In genomic region chr15:67072442-67072841, GRCh38 we compare ENCODE assay signal across 18 cellular contexts. TPM values are rescaled to one million over a fixed set of nuclear protein-coding genes. Genes with fewer than 3 reads are reported as not detected.
DNase-seq lines count a peak whose midpoint lies in the region; ATAC-seq and TF ChIP-seq lines count a peak whose summit lies in the region.
"Had no signal": no experiment of that assay in that cellular context is flagged by ENCODE, and none has a peak within 500 bp of the region (broad histone marks: within the 10 kb centered on the region; RNA-seq: fewer than 3 reads in every experiment).

No MANE protein-coding gene starts in this region.

- H3K27ac ChIP-seq in ACC112 (ENCODE audit: low read depth, low read length) (peak overlapping the region; percentile 70; the same call in 1 of the 2 replicates), sigmoid colon (no peak overlapping the region)
- H3K27ac ChIP-seq: KMS-11, prostate gland, tibial nerve had no signal

- H3K4me3 Mint-ChIP-seq in T-helper 17 cell (peak overlapping the region; percentile 74), memory B cell (no peak overlapping the region), endothelial cell (ENCODE audit: unreplicated experiment) (no peak overlapping the region)

- DNase-seq in Caki2 (ENCODE audit: low read depth) (peak; percentile 59), T-helper 17 cell (no peak), memory B cell (ENCODE audit: low spot score in 2 of 2) (no peak), endothelial cell (ENCODE audit: low spot score) (no peak), sigmoid colon (no peak)
- DNase-seq: activated naive CD4-positive, alpha-beta T cell treated with anti-CD3 and anti-CD28 coated beads, Interleukin-2, amount 50 U/mL, for 16 hours; BE2C; central memory CD4-positive, alpha-beta T cell; islet precursor cell; mucosa of descending colon; NCI-H146; NCI-H446 had no signal

- H3K27me3 ChIP-seq in ACC112 (ENCODE audit: insufficient read depth, low read length) (no peaks in the 10 kb centered on the region), sigmoid colon (no peaks in the 10 kb centered on the region)
- H3K27me3 ChIP-seq: BE2C, tibial nerve had no signal

- TF ChIP-seq CTCF in endothelial cell (IDR thresholded peaks at IDR 0.05; ENCODE audit: unreplicated experiment) (no peak), sigmoid colon (IDR thresholded peaks at IDR 0.05) (no peak)

- H3K9me3 ChIP-seq in T-helper 17 cell (ENCODE audit: control insufficient read depth, low read length, poor library complexity, severe bottlenecking) (no peaks in the 10 kb centered on the region), sigmoid colon (no peaks in the 10 kb centered on the region)
- H3K9me3 ChIP-seq: BE2C, mucosa of descending colon, prostate gland, tibial nerve had no signal

- H3K4me1 ChIP-seq in ACC112 (ENCODE audit: control insufficient read depth, insufficient read depth, low read length, unreplicated experiment) (peaks cover 78% of the 10 kb centered on the region), sigmoid colon (peaks cover 0 to 92% (median 56%) of the 10 kb centered on the region in 4 donors)
- H3K4me1 ChIP-seq: BE2C had no signal

- H3K9me3 Mint-ChIP-seq in memory B cell (no peaks in the 10 kb centered on the region), endothelial cell (ENCODE audit: unreplicated experiment) (no peaks in the 10 kb centered on the region)

- TF ChIP-seq POLR2A in sigmoid colon (IDR thresholded peaks at IDR 0.05) = no peak

- H3K36me3 Mint-ChIP-seq in T-helper 17 cell (ENCODE audit: low read depth) (no peaks in the 10 kb centered on the region), memory B cell (peaks cover 22% of the 10 kb centered on the region), endothelial cell (ENCODE audit: low read depth, unreplicated experiment) (no peaks in the 10 kb centered on the region)

- no peak overlapping the region for H3K4me3 ChIP-seq in ACC112 (ENCODE audit: low read depth, low read length)
- no peak overlapping the region for H3K4me3 ChIP-seq in sigmoid colon
- H3K4me3 ChIP-seq: mucosa of descending colon, prostate gland, tibial nerve had no signal

- H3K27ac Mint-ChIP-seq in T-helper 17 cell (peak overlapping the region; percentile 86), memory B cell (peak overlapping the region; percentile 64), endothelial cell (ENCODE audit: unreplicated experiment) (no peak overlapping the region)

- H3K4me1 Mint-ChIP-seq in T-helper 17 cell (peaks cover 69% of the 10 kb centered on the region), memory B cell (peaks cover 69% of the 10 kb centered on the region), endothelial cell (ENCODE audit: unreplicated experiment) (peaks cover 14% of the 10 kb centered on the region)

- WGBS in sigmoid colon, 2 donors = 60 to 71% methylated on average over 1 of the region's 1 CpG

- in situ Hi-C loops in Caki2 (cut with HindIII; ENCODE audit: low pct_unique_long_range_greater_than_20kb, low sequenced_read_pairs) = no loop called here

- H3K79me2 ChIP-seq in ACC112 (ENCODE audit: control insufficient read depth, insufficient read depth, low read length, unreplicated experiment) = peaks cover 95% of the 10 kb centered on the region

- intact Hi-C loops in sigmoid colon (cut with DNase I) = no loop called here

- ATAC-seq in T-helper 17 cell (no peak), memory B cell (ENCODE audit: low read depth) (no peak), GM21717 (IDR thresholded peaks at IDR 0.05; ENCODE audit: unreplicated experiment) (no peak), GM21529 (IDR thresholded peaks at IDR 0.05; ENCODE audit: unreplicated experiment) (no peak)
- ATAC-seq: mucosa of descending colon had no signal

- TF ChIP-seq EP300 in sigmoid colon (IDR thresholded peaks at IDR 0.05) = no peak

- H3K27me3 Mint-ChIP-seq in T-helper 17 cell (no peaks in the 10 kb centered on the region), memory B cell (no peaks in the 10 kb centered on the region), endothelial cell (ENCODE audit: unreplicated experiment) (peaks cover 4% of the 10 kb centered on the region)

- H2AFZ ChIP-seq in ACC112 (ENCODE audit: low read length, unreplicated experiment) = no peak overlapping the region

- H3K36me3 ChIP-seq in ACC112 (ENCODE audit: insufficient read depth, low read length) (peaks cover 22% of the 10 kb centered on the region), sigmoid colon (no peaks in the 10 kb centered on the region)
- H3K36me3 ChIP-seq: BE2C, prostate gland had no signal

RNA-seq across cellular contexts. Expression of gene SMAD3, which starts 7.0 kb away (rescaled TPM):
- total RNA-seq in Caki2 (2014; rRNA removed; shearing (Covaris generic); ENCODE audit: low replicate concordance) = 26.4 and 31.4 TPM in 2 replicates
- total RNA-seq in T-helper 17 cell (10 to 100 TPM; 79.8 to 82.9 TPM), endothelial cell (ENCODE audit: unreplicated experiment) (8.2 TPM), sigmoid colon (10 to 100 TPM; 17.8 to 28.2 (median 18.4) TPM)
- polyA plus RNA-seq in sigmoid colon = 10 to 100 TPM; 12.5 to 23.2 (median 13.8) TPM
